Comparison of ENCODE assay signal across 31 cellular contexts in genomic region chr19:2926341-2927031, GRCh38. TPM values are rescaled to one million over a fixed set of nuclear protein-coding genes. Genes with fewer than 3 reads are reported as not detected.
"Had no signal": no experiment of that assay in that cellular context is flagged by ENCODE, and none has a peak within 500 bp of the region (broad histone marks: within the 10 kb centered on the region; RNA-seq: fewer than 3 reads in every experiment).

No MANE protein-coding gene starts in this region.

- H3K9me3 ChIP-seq: esophagus muscularis mucosa, thoracic aorta, uterus had no signal

- H3K36me3 ChIP-seq: lower lobe of right lung, neural progenitor cell, right atrium auricular region, thoracic aorta, uterus had no signal

- DNase-seq: activated CD4-positive, alpha-beta memory T cell treated with anti-CD3 and anti-CD28 coated beads for 36 hours; activated CD4-positive, alpha-beta T cell treated with anti-CD3 and anti-CD28 coated beads, Interleukin-2, amount 10 ng/mL, durations not matched to agents 24 days and 14 days; activated CD4-positive, CD25-positive, alpha-beta regulatory T cell treated with anti-CD3 and anti-CD28 coated beads, Interleukin-2, amount 50 U/mL, for 72 hours; activated CD8-positive, alpha-beta memory T cell treated with anti-CD3 and anti-CD28 coated beads, Interleukin-2, amount 50 U/mL, for 4 hours; activated naive CD8-positive, alpha-beta T cell treated with anti-CD3 and anti-CD28 coated beads, Interleukin-2, amount 50 U/mL, for 24 hours; activated T-cell treated with anti-CD3 and anti-CD28 coated beads, Interleukin-2, amount 50 U/mL, for 24 hours; amygdala; caudate nucleus; endodermal cell; foreskin melanocyte; heart right ventricle; kidney glomerular epithelial cell; lower lobe of right lung; mesenchymal stem cell; natural killer cell; stimulated activated CD4-positive, alpha-beta T cell treated with anti-CD3 and anti-CD28 coated beads, Interleukin-15, amount 100 ng/mL, for 24 hours; stimulated activated CD4-positive, alpha-beta T cell treated with anti-CD3 and anti-CD28 coated beads, Interleukin-2, amount 100 ng/mL, for 24 hours; stimulated activated naive CD8-positive, alpha-beta T cell treated with anti-CD3 and anti-CD28 coated beads, Interleukin-15, Interleukin-2, amounts not matched to agents 100 U/mL and 50 U/mL, for 24 hours; T-helper 1 cell; uterus had no signal

- ATAC-seq: activated naive CD8-positive, alpha-beta T cell treated with anti-CD3 and anti-CD28 coated beads, Interleukin-2, amount 50 U/mL, for 24 hours; left lobe of liver; natural killer cell; stimulated activated naive CD8-positive, alpha-beta T cell treated with anti-CD3 and anti-CD28 coated beads, Interleukin-15, Interleukin-2, amounts not matched to agents 100 U/mL and 50 U/mL, for 24 hours had no signal

- H3K27ac ChIP-seq: esophagus muscularis mucosa, heart right ventricle, lower lobe of right lung, neural progenitor cell, right atrium auricular region, thoracic aorta, uterus, VCaP had no signal

- H3K4me1 ChIP-seq: heart right ventricle, uterus had no signal

- H3K4me3 ChIP-seq: esophagus muscularis mucosa, heart right ventricle, lower lobe of right lung, neural progenitor cell, right atrium auricular region, thoracic aorta, uterus had no signal

- H3K27me3 ChIP-seq: esophagus muscularis mucosa, heart right ventricle, neural progenitor cell, right atrium auricular region, uterus had no signal

RNA-seq across cellular contexts. Expression of gene TLE6, which starts 50.9 kb away (rescaled TPM):
- total RNA-seq: mononuclear cell had no signal

RNA-seq across cellular contexts. Expression of gene ZNF556, which starts 59.4 kb away (rescaled TPM):
- total RNA-seq: activated CD4-positive, alpha-beta memory T cell treated with anti-CD3 and anti-CD28 coated beads for 36 hours; activated CD4-positive, alpha-beta T cell treated with anti-CD3 and anti-CD28 coated beads, Interleukin-2, amount 10 ng/mL, durations not matched to agents 24 days and 14 days; activated CD8-positive, alpha-beta memory T cell treated with anti-CD3 and anti-CD28 coated beads for 36 hours; chondrocyte; endodermal cell; glomerular endothelial cell; left lobe of liver; lower lobe of right lung; mononuclear cell; natural killer cell; pulmonary artery endothelial cell; right atrium auricular region had no signal
